20 cellular contexts compared by ENCODE assay signal in genomic region chr11:86644291-86644690, GRCh38. TPM values are rescaled to one million over a fixed set of nuclear protein-coding genes. Genes with fewer than 3 reads are reported as not detected.
DNase-seq lines count a peak whose midpoint lies in the region; ATAC-seq and TF ChIP-seq lines count a peak whose summit lies in the region.
"Had no signal": no experiment of that assay in that cellular context is flagged by ENCODE, and none has a peak within 500 bp of the region (broad histone marks: within the 10 kb centered on the region; RNA-seq: fewer than 3 reads in every experiment).

No MANE protein-coding gene starts in this region.

- H3K4me3 Mint-ChIP-seq in chondrocyte (ENCODE audit: unreplicated experiment), result no peak overlapping the region
- H3K4me3 Mint-ChIP-seq: CD4-positive, alpha-beta T cell; memory B cell; natural killer cell treated with Interleukin-12 subunit alpha and Interleukin-12 subunit beta and Interleukin-15 and Interleukin-18, amount 100 ng/mL, for 72 hours had no signal

- H3K27me3 ChIP-seq in mesenchymal stem cell (ENCODE audit: control insufficient read depth in 1 of 2, insufficient read depth in 1 of 2, low read length in 2 of 2) (no peaks in the 10 kb centered on the region), mesendoderm (ENCODE audit: insufficient read depth, low read length, poor library complexity) (no peaks in the 10 kb centered on the region)

- H3K4ac ChIP-seq in mesenchymal stem cell (ENCODE audit: low read depth in 1 of 2, low read length in 2 of 2), result peak overlapping the region; percentile 2 to 69
- H3K4ac ChIP-seq in mesendoderm (ENCODE audit: low read depth, low read length), result no peak overlapping the region

- H3K27ac Mint-ChIP-seq in chondrocyte (ENCODE audit: unreplicated experiment), result peak overlapping the region; percentile 42
- H3K27ac Mint-ChIP-seq: CD4-positive, alpha-beta T cell; memory B cell; natural killer cell treated with Interleukin-12 subunit alpha and Interleukin-12 subunit beta and Interleukin-15 and Interleukin-18, amount 100 ng/mL, for 72 hours had no signal

- H3K9me3 Mint-ChIP-seq in chondrocyte (ENCODE audit: low read depth), result peaks cover 12% of the 10 kb centered on the region
- H3K9me3 Mint-ChIP-seq: CD4-positive, alpha-beta T cell had no signal

- TF ChIP-seq CTCF in AG10803 (conservative IDR thresholded peaks at IDR 0.05; ENCODE audit: low read length) (no peak), chondrocyte (IDR thresholded peaks at IDR 0.05) (no peak)

- H3K79me1 ChIP-seq in mesenchymal stem cell (replicated peaks; ENCODE audit: low read length, poor library complexity, severe bottlenecking) (peaks cover 14% of the 10 kb centered on the region), mesendoderm (ENCODE audit: low read length) (no peaks in the 10 kb centered on the region)

- peaks cover 3% of the 10 kb centered on the region for H3K9me3 ChIP-seq in mesenchymal stem cell (ENCODE audit: control insufficient read depth, low read length)

- H3K56ac ChIP-seq in mesendoderm (ENCODE audit: low read length), result no peak overlapping the region

- H2BK15ac ChIP-seq in mesenchymal stem cell (ENCODE audit: low read depth, poor library complexity, severe bottlenecking) (no peak overlapping the region), mesendoderm (replicated peaks; ENCODE audit: low read depth) (no peak overlapping the region)

- H3K9ac ChIP-seq in mesenchymal stem cell (ENCODE audit: low read length), result no peak overlapping the region
- no peak overlapping the region for H3K9ac ChIP-seq in mesendoderm (ENCODE audit: low read length)

- no peak overlapping the region for H4K8ac ChIP-seq in mesenchymal stem cell (ENCODE audit: low read length)
- H4K8ac ChIP-seq in mesendoderm (ENCODE audit: low read depth, low read length), result no peak overlapping the region

- no peak overlapping the region for H4K5ac ChIP-seq in mesendoderm (ENCODE audit: low read length)

- H2BK120ac ChIP-seq in mesenchymal stem cell (ENCODE audit: low read depth, low read length) (no peak overlapping the region), mesendoderm (ENCODE audit: low read depth, low read length) (no peak overlapping the region)

- WGBS in mesenchymal stem cell, result 33% methylated on average over 2 of the region's 2 CpGs
- WGBS in mesendoderm (ENCODE audit: extremely low coverage, insufficient coverage, low lambda C conversion rate), result no CpG with 5 or more reads among the region's 2 CpGs

- H3K4me3 ChIP-seq in AG10803 (ENCODE audit: low read length), result no peak overlapping the region
- no peak overlapping the region for H3K4me3 ChIP-seq in mesenchymal stem cell (ENCODE audit: insufficient read depth in 1 of 2, low read depth in 1 of 2, low read length in 2 of 2)
- no peak overlapping the region for H3K4me3 ChIP-seq in mesendoderm (ENCODE audit: low read length)

- H2AFZ ChIP-seq in mesenchymal stem cell (ENCODE audit: low read depth, low read length), result no peak overlapping the region

- H3K23ac ChIP-seq in mesenchymal stem cell (ENCODE audit: low read length in 2 of 2), result no peak overlapping the region
- no peak overlapping the region for H3K23ac ChIP-seq in mesendoderm (ENCODE audit: low read length)

- H2AK5ac ChIP-seq in mesenchymal stem cell (ENCODE audit: low read length, severe bottlenecking) (peak overlapping the region; percentile 31), mesendoderm (ENCODE audit: low read length) (no peak overlapping the region)

- peak overlapping the region; percentile 24 to 54 for H3K18ac ChIP-seq in mesenchymal stem cell (ENCODE audit: low read depth in 1 of 2, low read length in 2 of 2)
- no peak overlapping the region for H3K18ac ChIP-seq in mesendoderm (ENCODE audit: low read length)

- H3K36me3 Mint-ChIP-seq in chondrocyte (ENCODE audit: low read depth), result peaks cover 6% of the 10 kb centered on the region
- H3K36me3 Mint-ChIP-seq: memory B cell had no signal

- DNase-seq in AG10803 (ENCODE audit: low read depth), result peak; percentile 82
- peak; percentile 81 for DNase-seq in M059J (ENCODE audit: low read depth)
- no peak for DNase-seq in chondrocyte (ENCODE audit: low spot score)
- peak; percentile 89 for DNase-seq in mesenchymal stem cell
- DNase-seq in mesendoderm, result no peak
- no peak for DNase-seq in left colon
- DNase-seq in NCI-H187 treated with DMSO at 0.1 percent for 48 hours (lab: John Stamatoyannopoulos, UW), result no peak
- DNase-seq: activated CD8-positive, alpha-beta memory T cell treated with anti-CD3 and anti-CD28 coated beads for 24 hours; amniotic stem cell; CD4-positive, alpha-beta T cell; NCI-H146; NCI-H446; SHP77; stimulated activated naive CD4-positive, alpha-beta T cell; T-helper 1 cell; trophoblast cell had no signal

- intact Hi-C loops in left colon (cut with DNase I, micrococcal nuclease), result no loop called here

- H3K36me3 ChIP-seq in mesenchymal stem cell (ENCODE audit: control insufficient read depth in 1 of 2, insufficient read depth in 2 of 2, low read depth in 1 of 2, low read length in 2 of 2), result no peaks in the 10 kb centered on the region
- no peaks in the 10 kb centered on the region for H3K36me3 ChIP-seq in mesendoderm (ENCODE audit: control insufficient read depth, insufficient read depth, low read length)

- no peaks in the 10 kb centered on the region for H3K27me3 Mint-ChIP-seq in chondrocyte (ENCODE audit: low read depth)

- peak overlapping the region; percentile 15 for H4K91ac ChIP-seq in mesenchymal stem cell (ENCODE audit: low read length)

- H2BK5ac ChIP-seq in mesenchymal stem cell (ENCODE audit: low read depth, low read length, poor library complexity, severe bottlenecking) (no peak overlapping the region), mesendoderm (ENCODE audit: low read length) (no peak overlapping the region)

- no peak overlapping the region for H3K4me2 ChIP-seq in mesenchymal stem cell (ENCODE audit: low read length, poor library complexity, severe bottlenecking)
- H3K4me2 ChIP-seq in mesendoderm (ENCODE audit: low read length), result no peak overlapping the region

- ATAC-seq in left colon, result no peak
- no peak for ATAC-seq in GM18861 (IDR thresholded peaks at IDR 0.05; ENCODE audit: unreplicated experiment)
- ATAC-seq: HCT116; natural killer cell treated with Interleukin-12 subunit alpha and Interleukin-12 subunit beta and Interleukin-15 and Interleukin-18, amount 100 ng/mL, for 72 hours had no signal

- peak overlapping the region; percentile 12 to 95 for H2BK12ac ChIP-seq in mesenchymal stem cell (ENCODE audit: low read length in 2 of 2)

- no peak overlapping the region for H3K14ac ChIP-seq in mesenchymal stem cell (ENCODE audit: low read length in 2 of 2)

- H3K4me1 ChIP-seq in mesenchymal stem cell (ENCODE audit: control insufficient read depth, insufficient read depth, low read depth, low read length) (peaks cover 1% of the 10 kb centered on the region), mesendoderm (ENCODE audit: control insufficient read depth, low read depth, low read length) (no peaks in the 10 kb centered on the region)

- H3K4me1 Mint-ChIP-seq in chondrocyte (ENCODE audit: low read depth), result peaks cover 44% of the 10 kb centered on the region
- H3K4me1 Mint-ChIP-seq: memory B cell had no signal

- no peaks in the 10 kb centered on the region for H3K79me2 ChIP-seq in mesendoderm (ENCODE audit: control insufficient read depth, insufficient read depth, low read length)

- H3K27ac ChIP-seq in mesenchymal stem cell (ENCODE audit: low read length, poor library complexity, severe bottlenecking) (no peak overlapping the region), mesendoderm (ENCODE audit: low read depth, low read length) (no peak overlapping the region)

RNA-seq across cellular contexts. Expression of gene ME3, which starts 28.1 kb away (rescaled TPM):
- 5.7 and 10.4 TPM in 2 replicates for total RNA-seq in M059J (2014; rRNA removed; shearing (Covaris generic))
- 10.8 to 14.6 TPM (median 14.2 TPM) in 3 replicates for total RNA-seq in chondrocyte
- 12.5 TPM for polyA plus RNA-seq in mesenchymal stem cell (2013, experiment 1 of 2)
- polyA plus RNA-seq in mesenchymal stem cell (2013, experiment 2 of 2), result 11.9 TPM
- polyA plus RNA-seq in mesendoderm (2013, experiment 1 of 2), result 1.3 TPM
- polyA plus RNA-seq in mesendoderm (2013, experiment 2 of 2), result 1.2 TPM
- 10 to 100 TPM; 35.8 to 38.1 TPM for total RNA-seq in left colon

Comparison
In these comparisons a context has a peak if more than half of its experiments do, and no peak if none do; other contexts are left out.
1. DNase-seq: peak in AG10803 (single experiment), M059J (single experiment) and mesenchymal stem cell (single experiment); none in chondrocyte (single experiment), mesendoderm (single experiment), left colon (0 of 2) and NCI-H187 treated with DMSO at 0.1 percent for 48 hours (single experiment).